1 cellular context compared by ENCODE assay signal in the genomic region with DNA sequence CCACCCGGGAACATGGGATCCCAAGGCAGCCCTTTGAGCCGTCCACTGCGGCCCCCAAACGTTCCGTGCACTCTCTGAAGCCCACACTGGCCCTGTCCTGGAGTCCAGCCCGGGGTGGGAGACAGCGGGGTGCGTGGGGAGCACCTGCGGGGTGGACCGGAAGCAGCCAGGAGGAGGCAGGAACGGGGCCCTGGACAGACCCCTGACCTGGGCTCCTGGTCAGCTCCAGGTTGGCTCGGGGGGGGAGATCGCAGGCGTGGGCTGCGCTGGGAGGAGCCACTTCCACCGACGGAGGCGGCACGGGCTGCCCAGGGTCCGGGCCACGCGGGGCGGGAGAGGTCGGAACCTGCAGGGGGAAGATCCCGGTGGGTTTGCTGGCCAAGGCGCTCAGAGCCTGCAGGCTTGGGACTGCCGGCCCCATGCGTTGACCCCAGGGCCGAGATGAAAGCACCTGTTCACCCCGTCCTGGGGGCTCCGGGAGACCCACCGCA.
TF ChIP-seq lines count a peak whose summit lies in the region.

No MANE protein-coding gene starts in this region.

TF ChIP-seq in HEK293T, 16 proteins besides CTCF, POLR2A, EP300 and RAD21 (continued from another document):
- TF ChIP-seq L3MBTL2 (conservative IDR thresholded peaks at IDR 0.05) (no peak), NFRKB (IDR thresholded peaks at IDR 0.05) (no peak), FOXK2 (IDR thresholded peaks at IDR 0.05) (no peak), ARNT (IDR thresholded peaks at IDR 0.05) (no peak), SUZ12 (IDR thresholded peaks at IDR 0.05) (no peak), TARDBP (IDR thresholded peaks at IDR 0.05) (no peak)
TF ChIP-seq in HEK293T: peak in this region for 0.
